21 cellular contexts compared by ENCODE assay signal in the genomic region with DNA sequence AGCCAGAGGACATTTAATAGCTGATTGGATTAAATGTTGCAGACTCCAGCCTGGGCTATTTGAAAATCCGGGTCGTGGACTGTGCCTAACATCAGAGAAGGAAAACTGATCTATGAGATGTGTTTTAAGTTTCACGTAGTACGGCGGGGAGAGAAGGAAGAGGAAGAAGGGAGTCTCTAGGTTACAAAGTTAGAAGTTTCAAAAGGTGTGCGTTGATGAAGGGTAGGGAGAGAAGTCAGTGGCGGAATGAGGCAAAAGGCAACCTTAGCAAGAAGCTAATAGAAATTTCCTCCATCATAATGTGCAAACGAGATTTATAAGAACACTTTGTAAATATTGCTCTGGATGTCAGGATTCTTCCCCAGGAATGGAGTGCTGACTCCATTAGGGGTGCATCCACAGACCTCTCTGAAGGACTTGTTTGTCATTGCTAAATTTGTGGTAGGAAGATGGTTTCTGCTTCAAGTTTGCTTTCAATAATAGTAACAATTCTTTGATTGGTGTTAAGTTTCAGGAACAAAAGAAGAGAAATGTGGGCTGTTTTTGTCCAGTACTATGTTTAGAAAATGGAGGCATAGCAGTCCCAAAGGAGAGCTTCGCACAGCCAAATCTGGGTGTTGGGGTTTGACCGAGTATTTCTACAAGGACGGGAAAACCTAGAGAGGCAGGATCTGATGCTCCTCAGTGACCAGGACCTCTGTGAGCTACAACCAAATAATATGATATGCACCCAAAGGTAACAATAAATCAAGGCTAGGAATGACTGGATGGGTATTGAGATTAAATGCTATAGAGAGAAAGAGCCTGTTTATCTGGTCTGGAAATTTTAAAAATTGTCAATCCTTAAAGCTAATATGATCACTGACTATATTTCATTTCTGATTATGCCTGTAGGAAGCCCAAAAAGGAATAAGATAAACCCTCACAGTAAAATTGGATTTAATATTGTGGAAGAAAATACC. TPM values are rescaled to one million over a fixed set of nuclear protein-coding genes. Genes with fewer than 3 reads are reported as not detected.
A peak's percentile ranks its signal among the peaks of the same experiment; 100 is the strongest.
DNase-seq lines count a peak whose midpoint lies in the region; ATAC-seq and TF ChIP-seq lines count a peak whose summit lies in the region.
"Had no signal": no experiment of that assay in that cellular context is flagged by ENCODE, and none has a peak within 500 bp of the region (broad histone marks: within the 10 kb centered on the region; RNA-seq: fewer than 3 reads in every experiment).

No MANE protein-coding gene starts in this region.

- H3K4me1 ChIP-seq in iPS-20b (ENCODE audit: insufficient read depth, low read length) (peaks cover 44% of the 10 kb centered on the region), subcutaneous abdominal adipose tissue (ENCODE audit: control insufficient read depth in 5 of 5, insufficient read depth in 5 of 5, low read length in 5 of 5) (peaks cover 0 to 80% (median 66%) of the 10 kb centered on the region in 5 donors)

- no peak overlapping the region for H3K4me3 Mint-ChIP-seq in activated T-helper 1 cell treated with anti-CD3 and anti-CD28 coated beads, Interleukin-12 subunit alpha, Interleukin-12 subunit beta, Interleukin-2, Interleukin-4 antibody, amounts not matched to agents 30 ng/mL and 10 ng/mL and 1 ng/mL, durations not matched to agents 14 hours and 24 hours and 36 hours
- no peak overlapping the region for H3K4me3 Mint-ChIP-seq in stimulated activated memory B cell treated with anti-CD40 and anti-IgM and Interleukin-4, amounts not matched to agents 10 μg/mL and 1 μg/mL and 100 μg/mL, for 72 hours
- H3K4me3 Mint-ChIP-seq: activated CD4-positive, alpha-beta T cell treated with anti-CD3 and anti-CD28 coated beads for 36 hours; dendritic cell treated with granulocyte-macrophage colony-stimulating factor and Interleukin-4, amounts not matched to agents 40 ng/mL and 50 ng/mL, for 4 days had no signal

- H3K9me3 ChIP-seq in iPS-20b (ENCODE audit: insufficient read depth, low read depth, low read length) (no peaks in the 10 kb centered on the region; the same call in 1 of the 2 replicates), subcutaneous abdominal adipose tissue (ENCODE audit: control insufficient read depth in 5 of 5, low read length in 5 of 5) (no peaks in the 10 kb centered on the region)
- H3K9me3 ChIP-seq: pancreas, sigmoid colon, upper lobe of right lung had no signal

- no peak for ATAC-seq in HG03108 (IDR thresholded peaks at IDR 0.05; ENCODE audit: unreplicated experiment)
- no peak for ATAC-seq in left lobe of liver
- no peak for ATAC-seq in stimulated activated memory B cell treated with anti-CD40 and anti-IgM and Interleukin-4, amounts not matched to agents 10 μg/mL and 1 μg/mL and 100 μg/mL, for 72 hours
- ATAC-seq: activated CD4-positive, alpha-beta T cell treated with anti-CD3 and anti-CD28 coated beads for 36 hours; stimulated activated naive CD8-positive, alpha-beta T cell treated with anti-CD3 and anti-CD28 coated beads, Interleukin-15, Interleukin-2, amounts not matched to agents 100 U/mL and 50 U/mL, for 24 hours; upper lobe of right lung had no signal

- peaks cover 92% of the 10 kb centered on the region for H3K27me3 Mint-ChIP-seq in activated T-helper 1 cell treated with anti-CD3 and anti-CD28 coated beads, Interleukin-12 subunit alpha, Interleukin-12 subunit beta, Interleukin-2, Interleukin-4 antibody, amounts not matched to agents 30 ng/mL and 10 ng/mL and 1 ng/mL, durations not matched to agents 14 hours and 24 hours and 36 hours (ENCODE audit: insufficient read depth)
- peaks cover 94% of the 10 kb centered on the region for H3K27me3 Mint-ChIP-seq in stimulated activated memory B cell treated with anti-CD40 and anti-IgM and Interleukin-4, amounts not matched to agents 10 μg/mL and 1 μg/mL and 100 μg/mL, for 72 hours

- H3K27ac ChIP-seq in iPS-20b (ENCODE audit: low read length) (no peak overlapping the region), subcutaneous abdominal adipose tissue (ENCODE audit: low read depth, low read length) (peak overlapping the region; percentile 96)
- H3K27ac ChIP-seq: pancreas, RWPE1, upper lobe of right lung had no signal

- no peak for TF ChIP-seq CTCF in HFF-Myc (IDR thresholded peaks at IDR 0.05; ENCODE audit: low read depth, low read length, missing control alignments)

- H3K27me3 ChIP-seq in iPS-20b (ENCODE audit: insufficient read depth, low read length) (peaks cover 100% of the 10 kb centered on the region), subcutaneous abdominal adipose tissue (ENCODE audit: control insufficient read depth in 5 of 5, insufficient read depth in 4 of 5, low read length in 5 of 5) (peaks cover 0 to 43% (median 22%) of the 10 kb centered on the region in 5 donors)

- DNase-seq in HFF-Myc (ENCODE audit: extremely low read depth, low read depth), result no peak
- no peak for DNase-seq in activated T-helper 1 cell treated with anti-CD3 and anti-CD28 coated beads, Interleukin-12 subunit alpha, Interleukin-12 subunit beta, Interleukin-2, Interleukin-4 antibody, amounts not matched to agents 30 ng/mL and 10 ng/mL and 1 ng/mL, durations not matched to agents 14 hours and 24 hours and 36 hours (ENCODE audit: low spot score)
- no peak for DNase-seq in left lobe of liver (ENCODE audit: low spot score)
- DNase-seq in NCI-H2029 treated with DMSO at 0.1 percent for 48 hours (lab: John Stamatoyannopoulos, UW), result no peak
- DNase-seq: activated CD4-positive, alpha-beta T cell treated with anti-CD3 and anti-CD28 coated beads for 36 hours; foreskin melanocyte; NCI-H1930; pancreas; sigmoid colon; stimulated activated CD4-positive, alpha-beta T cell treated with anti-CD3 and anti-CD28 coated beads, Interleukin-1b, Interleukin-23, amount 100 ng/mL, for 48 hours; stimulated activated naive CD8-positive, alpha-beta T cell treated with anti-CD3 and anti-CD28 coated beads, Interleukin-15, Interleukin-2, amounts not matched to agents 100 U/mL and 50 U/mL, for 24 hours; upper lobe of right lung had no signal

- H3K27ac Mint-ChIP-seq in activated T-helper 1 cell treated with anti-CD3 and anti-CD28 coated beads, Interleukin-12 subunit alpha, Interleukin-12 subunit beta, Interleukin-2, Interleukin-4 antibody, amounts not matched to agents 30 ng/mL and 10 ng/mL and 1 ng/mL, durations not matched to agents 14 hours and 24 hours and 36 hours, result peak overlapping the region; percentile 7
- H3K27ac Mint-ChIP-seq in stimulated activated memory B cell treated with anti-CD40 and anti-IgM and Interleukin-4, amounts not matched to agents 10 μg/mL and 1 μg/mL and 100 μg/mL, for 72 hours, result no peak overlapping the region
- H3K27ac Mint-ChIP-seq: activated CD4-positive, alpha-beta T cell treated with anti-CD3 and anti-CD28 coated beads for 36 hours; activated T-helper 2 cell treated with anti-CD3 and anti-CD28 coated beads, Interferon-gamma antibody, Interleukin-2, Interleukin-4, amounts not matched to agents 10 μg/mL and 5 μg/mL and 100 μg/mL, durations not matched to agents 14 hours and 24 hours and 36 hours; dendritic cell treated with granulocyte-macrophage colony-stimulating factor and Interleukin-4, amounts not matched to agents 40 ng/mL and 50 ng/mL, for 4 days had no signal

- H3K9ac ChIP-seq in iPS-20b (ENCODE audit: low read depth, low read length) (no peak overlapping the region), subcutaneous abdominal adipose tissue (ENCODE audit: low read length in 5 of 5) (peak overlapping the region in 2 of 5 donors; percentile 65 to 87)

- no peaks in the 10 kb centered on the region for H3K36me3 ChIP-seq in iPS-20b (ENCODE audit: insufficient read depth, low read depth, low read length)
- no peaks in the 10 kb centered on the region for H3K36me3 ChIP-seq in subcutaneous abdominal adipose tissue (ENCODE audit: control insufficient read depth in 5 of 5, insufficient read depth in 5 of 5, low read length in 5 of 5)
- H3K36me3 ChIP-seq: pancreas, sigmoid colon, upper lobe of right lung had no signal

- intact Hi-C loops in activated T-helper 1 cell treated with anti-CD3 and anti-CD28 coated beads, Interleukin-12 subunit alpha, Interleukin-12 subunit beta, Interleukin-2, Interleukin-4 antibody, amounts not matched to agents 30 ng/mL and 10 ng/mL and 1 ng/mL, durations not matched to agents 14 hours and 24 hours and 36 hours (cut with micrococcal nuclease), result no loop called here

- peaks cover 8% of the 10 kb centered on the region for H3K9me3 Mint-ChIP-seq in activated T-helper 1 cell treated with anti-CD3 and anti-CD28 coated beads, Interleukin-12 subunit alpha, Interleukin-12 subunit beta, Interleukin-2, Interleukin-4 antibody, amounts not matched to agents 30 ng/mL and 10 ng/mL and 1 ng/mL, durations not matched to agents 14 hours and 24 hours and 36 hours
- no peaks in the 10 kb centered on the region for H3K9me3 Mint-ChIP-seq in stimulated activated memory B cell treated with anti-CD40 and anti-IgM and Interleukin-4, amounts not matched to agents 10 μg/mL and 1 μg/mL and 100 μg/mL, for 72 hours
- H3K9me3 Mint-ChIP-seq: activated T-helper 2 cell treated with anti-CD3 and anti-CD28 coated beads, Interferon-gamma antibody, Interleukin-2, Interleukin-4, amounts not matched to agents 10 μg/mL and 5 μg/mL and 100 μg/mL, durations not matched to agents 14 hours and 24 hours and 36 hours; dendritic cell treated with granulocyte-macrophage colony-stimulating factor and Interleukin-4, amounts not matched to agents 40 ng/mL and 50 ng/mL, for 4 days had no signal

- no peaks in the 10 kb centered on the region for H3K36me3 Mint-ChIP-seq in activated T-helper 1 cell treated with anti-CD3 and anti-CD28 coated beads, Interleukin-12 subunit alpha, Interleukin-12 subunit beta, Interleukin-2, Interleukin-4 antibody, amounts not matched to agents 30 ng/mL and 10 ng/mL and 1 ng/mL, durations not matched to agents 14 hours and 24 hours and 36 hours (ENCODE audit: low read depth)
- H3K36me3 Mint-ChIP-seq in stimulated activated memory B cell treated with anti-CD40 and anti-IgM and Interleukin-4, amounts not matched to agents 10 μg/mL and 1 μg/mL and 100 μg/mL, for 72 hours, result no peaks in the 10 kb centered on the region

- H3K4me3 ChIP-seq in HFF-Myc (replicated peaks; ENCODE audit: low read depth, low read length) (peak overlapping the region; percentile 49), iPS-20b (ENCODE audit: low read length) (peak overlapping the region; percentile 69), subcutaneous abdominal adipose tissue (ENCODE audit: low read depth in 1 of 5, low read length in 5 of 5) (peak overlapping the region in 2 of 5 donors; percentile 77 to 90)
- H3K4me3 ChIP-seq: pancreas, upper lobe of right lung had no signal

- H3K4me1 Mint-ChIP-seq in activated T-helper 1 cell treated with anti-CD3 and anti-CD28 coated beads, Interleukin-12 subunit alpha, Interleukin-12 subunit beta, Interleukin-2, Interleukin-4 antibody, amounts not matched to agents 30 ng/mL and 10 ng/mL and 1 ng/mL, durations not matched to agents 14 hours and 24 hours and 36 hours (ENCODE audit: low read depth), result no peaks in the 10 kb centered on the region
- H3K4me1 Mint-ChIP-seq in stimulated activated memory B cell treated with anti-CD40 and anti-IgM and Interleukin-4, amounts not matched to agents 10 μg/mL and 1 μg/mL and 100 μg/mL, for 72 hours, result peaks cover 40% of the 10 kb centered on the region

RNA-seq across cellular contexts. Expression of a gene that starts 8.2 kb away (rescaled TPM):
- 5.6 and 8.1 TPM in 2 replicates for total RNA-seq in activated T-helper 1 cell treated with anti-CD3 and anti-CD28 coated beads, Interleukin-12 subunit alpha, Interleukin-12 subunit beta, Interleukin-2, Interleukin-4 antibody, amounts not matched to agents 30 ng/mL and 10 ng/mL and 1 ng/mL, durations not matched to agents 14 hours and 24 hours and 36 hours
- not detected for total RNA-seq in left lobe of liver
- total RNA-seq: NCI-H460, upper lobe of right lung had no signal

RNA-seq across cellular contexts. Expression of a gene that starts 36.0 kb away (rescaled TPM):
- total RNA-seq in activated T-helper 1 cell treated with anti-CD3 and anti-CD28 coated beads, Interleukin-12 subunit alpha, Interleukin-12 subunit beta, Interleukin-2, Interleukin-4 antibody, amounts not matched to agents 30 ng/mL and 10 ng/mL and 1 ng/mL, durations not matched to agents 14 hours and 24 hours and 36 hours, result not detected in 2 replicates
- not detected for total RNA-seq in left lobe of liver
- total RNA-seq: activated CD4-positive, alpha-beta T cell treated with anti-CD3 and anti-CD28 coated beads for 36 hours; activated T-helper 2 cell treated with anti-CD3 and anti-CD28 coated beads, Interferon-gamma antibody, Interleukin-2, Interleukin-4, amounts not matched to agents 10 μg/mL and 5 μg/mL and 100 μg/mL, durations not matched to agents 14 hours and 24 hours and 36 hours; bronchial epithelial cell; NCI-H460; pancreas; sigmoid colon; upper lobe of right lung had no signal
